ENCODE assay signal across 10 cellular contexts in genomic region chr14:82855912-82856381, GRCh38.
DNase-seq lines count a peak whose midpoint lies in the region; TF ChIP-seq lines count a peak whose summit lies in the region.
"Had no signal": no experiment of that assay in that cellular context is flagged by ENCODE, and none has a peak within 500 bp of the region (broad histone marks: within the 10 kb centered on the region; RNA-seq: fewer than 3 reads in every experiment).

No MANE protein-coding gene starts in this region.

- H3K9ac ChIP-seq in SK-N-SH (no peak overlapping the region), colonic mucosa (ENCODE audit: low read depth in 2 of 2, low read length in 2 of 2) (no peak overlapping the region)

- no peak for TF ChIP-seq EP300 in SK-N-SH (IDR thresholded peaks at IDR 0.05; ENCODE audit: borderline replicate concordance in 1 of 2, low read depth in 1 of 2, low read length in 1 of 2)

- H3K27ac ChIP-seq in SK-N-SH (ENCODE audit: low read depth in 2 of 2, low read length in 1 of 2) (no peak overlapping the region; a peak in 1 of 4 replicates), colonic mucosa (no peak overlapping the region)

- H3K4me1 Mint-ChIP-seq in CD14-positive monocyte, result no peaks in the 10 kb centered on the region
- H3K4me1 Mint-ChIP-seq: activated B cell treated with CpG ODN at 0.5 μM for 24 hours had no signal

- no peak overlapping the region for H2AFZ ChIP-seq in SK-N-SH (ENCODE audit: low read depth)

- H3K9me3 Mint-ChIP-seq in CD14-positive monocyte, result peaks cover 0 to 2% (median 0%) of the 10 kb centered on the region in 7 donors
- H3K9me3 Mint-ChIP-seq: stimulated activated naive CD8-positive, alpha-beta T cell treated with anti-CD3 and anti-CD28 coated beads, Interleukin-15, Interleukin-2, amounts not matched to agents 100 ng/mL and 50 ng/mL, for 24 hours had no signal

- 0% methylated on average over 3 of the region's 3 CpGs for WGBS in SK-N-SH (ENCODE audit: low lambda C conversion rate)

- H3K36me3 Mint-ChIP-seq in CD14-positive monocyte, result no peaks in the 10 kb centered on the region

- H3K4me3 ChIP-seq in SK-N-SH (ENCODE audit: low read depth in 2 of 2, low read length in 1 of 2) (no peak overlapping the region), colonic mucosa (no peak overlapping the region)

- no peak overlapping the region for H3K4me3 Mint-ChIP-seq in CD14-positive monocyte
- H3K4me3 Mint-ChIP-seq: activated B cell treated with CpG ODN at 0.5 μM for 24 hours; stimulated activated naive CD8-positive, alpha-beta T cell treated with anti-CD3 and anti-CD28 coated beads, Interleukin-15, Interleukin-2, amounts not matched to agents 100 ng/mL and 50 ng/mL, for 24 hours had no signal

- CTCF ChIA-PET in SK-N-SH (lab: Yijun Ruan, JAX), result interaction anchor here (0.6 to 1.2 kb wide), 4 partner anchors 15 to 29 kb away, joined by 3 to 6 read pairs (median 3); no protein-coding TSS in a partner anchor

- H3K4me1 ChIP-seq in SK-N-SH (ENCODE audit: control insufficient read depth in 1 of 2, insufficient read depth in 2 of 2, low read depth in 1 of 2, low read length in 1 of 2), result no peaks in the 10 kb centered on the region
- no peaks in the 10 kb centered on the region for H3K4me1 ChIP-seq in colonic mucosa

- TF ChIP-seq RAD21 in SK-N-SH (IDR thresholded peaks at IDR 0.05; ENCODE audit: low read length), result peak; percentile 54

- POLR2A ChIA-PET in SK-N-SH (lab: Yijun Ruan, JAX), result no interaction called here

- no peaks in the 10 kb centered on the region for H3K9me3 ChIP-seq in SK-N-SH
- no peaks in the 10 kb centered on the region for H3K9me3 ChIP-seq in colonic mucosa

- H3F3A ChIP-seq in SK-N-SH (replicated peaks; ENCODE audit: insufficient read depth), result peaks cover 5% of the 10 kb centered on the region

- intact Hi-C loops in CD14-positive monocyte (cut with micrococcal nuclease) (no loop called here), colonic mucosa (cut with DNase I) (no loop called here)

- TF ChIP-seq CTCF in CD14-positive monocyte (IDR thresholded peaks at IDR 0.05), result peak; percentile 30
- TF ChIP-seq CTCF in SK-N-SH (IDR thresholded peaks at IDR 0.05), result peak; percentile 65
- no peak for TF ChIP-seq CTCF in GM10266 (IDR thresholded peaks at IDR 0.05; ENCODE audit: control insufficient read depth, insufficient read depth, low read depth, missing control alignments)
- no peak for TF ChIP-seq CTCF in colonic mucosa (IDR thresholded peaks at IDR 0.05)

- no peaks in the 10 kb centered on the region for H4K20me1 ChIP-seq in SK-N-SH (ENCODE audit: insufficient read depth)

- H3K27me3 ChIP-seq in SK-N-SH (ENCODE audit: insufficient read depth), result no peaks in the 10 kb centered on the region
- no peaks in the 10 kb centered on the region for H3K27me3 ChIP-seq in colonic mucosa

- H3K79me2 ChIP-seq in SK-N-SH (ENCODE audit: insufficient read depth), result no peaks in the 10 kb centered on the region

- H3K9me2 ChIP-seq in SK-N-SH, result no peaks in the 10 kb centered on the region

- H3K27ac Mint-ChIP-seq in CD14-positive monocyte, result no peak overlapping the region
- H3K27ac Mint-ChIP-seq: activated B cell treated with CpG ODN at 0.5 μM for 24 hours; stimulated activated naive CD8-positive, alpha-beta T cell treated with anti-CD3 and anti-CD28 coated beads, Interleukin-15, Interleukin-2, amounts not matched to agents 100 ng/mL and 50 ng/mL, for 24 hours had no signal

- H3K4me2 ChIP-seq in SK-N-SH, result no peak overlapping the region

- H3K36me3 ChIP-seq in SK-N-SH (replicated peaks in 1 of 2; ENCODE audit: control insufficient read depth in 1 of 2, insufficient read depth in 2 of 2, low read length in 1 of 2) (no peaks in the 10 kb centered on the region), colonic mucosa (no peaks in the 10 kb centered on the region)

- H3K27me3 Mint-ChIP-seq in CD14-positive monocyte (ENCODE audit: low read depth in 3 of 3), result peaks cover 0 to 1% (median 1%) of the 10 kb centered on the region in 3 donors
- H3K27me3 Mint-ChIP-seq: activated B cell treated with CpG ODN at 0.5 μM for 24 hours; stimulated activated naive CD8-positive, alpha-beta T cell treated with anti-CD3 and anti-CD28 coated beads, Interleukin-15, Interleukin-2, amounts not matched to agents 100 ng/mL and 50 ng/mL, for 24 hours had no signal

- DNase-seq in CD14-positive monocyte (ENCODE audit: low spot score) (no peak), LHCN-M2 (ENCODE audit: low read depth) (peak; percentile 2), SK-N-SH (peak; percentile 1), kidney tubule cell (ENCODE audit: low spot score) (peak; percentile 25), HUDEP-2 (lab: John Stamatoyannopoulos, UW; ENCODE audit: unreplicated experiment in 76 of 76) (no peak), cerebellum (ENCODE audit: low spot score) (no peak), GM10266 (ENCODE audit: extremely low spot score) (no peak), colonic mucosa (no peak)
- DNase-seq: activated B cell treated with CpG ODN at 0.5 μM for 24 hours had no signal

TF ChIP-seq in SK-N-SH, 30 proteins besides CTCF, POLR2A, EP300 and RAD21:
- TF ChIP-seq IRF3 (IDR thresholded peaks at IDR 0.05; ENCODE audit: low read depth, low read length), result no peak
- peak; percentile 34; the same call in 1 of the 2 replicates for TF ChIP-seq PBX3 (IDR thresholded peaks at IDR 0.05)
- TF ChIP-seq SMC3 (IDR thresholded peaks at IDR 0.05; ENCODE audit: low read depth, low read length), result peak; percentile 19; the same call in 1 of the 2 replicates
- no peak for TF ChIP-seq JUND (IDR thresholded peaks at IDR 0.05)

Comparison
In these comparisons a context has a peak if more than half of its experiments do, and no peak if none do; other contexts are left out.
1. DNase-seq: peak in LHCN-M2 (single experiment), SK-N-SH (single experiment) and kidney tubule cell (single experiment); none in CD14-positive monocyte (single experiment), HUDEP-2 (0 of 76), cerebellum (single experiment), GM10266 (single experiment) and colonic mucosa (single experiment).
2. CTCF ChIP-seq: peak in CD14-positive monocyte (single experiment) and SK-N-SH (single experiment); none in GM10266 (single experiment) and colonic mucosa (single experiment).